11 cellular contexts compared by ENCODE assay signal in the genomic region with DNA sequence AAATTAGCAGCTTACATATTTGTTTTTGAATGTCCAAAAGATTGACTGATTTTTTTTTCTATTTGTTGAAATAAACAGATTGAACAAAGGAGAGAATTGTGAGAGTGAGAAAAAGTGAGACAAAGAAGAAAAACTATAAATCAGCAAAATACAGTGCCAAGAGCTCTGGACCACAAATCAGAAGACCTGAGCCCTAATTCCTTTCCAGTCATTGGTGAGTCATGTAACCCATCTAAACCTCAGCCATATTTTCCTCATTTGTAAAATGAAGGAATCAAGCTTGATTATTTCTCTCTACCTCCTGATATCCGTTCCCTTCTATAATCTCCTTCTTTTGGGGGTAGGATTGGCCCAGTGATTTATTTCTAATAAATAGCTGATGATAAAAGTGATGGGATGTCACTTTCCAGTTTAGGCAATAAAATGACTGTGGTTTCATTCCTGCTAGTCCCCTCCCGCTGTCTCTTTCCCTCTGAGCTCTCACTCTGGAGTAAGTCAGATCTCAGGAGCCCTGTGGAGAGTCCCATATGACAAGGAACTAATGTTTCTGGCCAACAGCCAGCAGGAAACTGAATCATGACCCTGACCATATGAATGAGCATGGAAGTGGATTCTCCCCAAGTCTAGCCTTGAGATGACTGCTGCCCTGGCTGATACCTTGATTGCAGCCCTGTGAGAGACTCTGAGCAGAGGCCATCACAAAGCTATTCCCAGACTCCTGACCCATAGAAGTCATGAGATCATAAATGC.
DNase-seq lines count a peak whose midpoint lies in the region; ATAC-seq, FAIRE-seq and TF ChIP-seq lines count a peak whose summit lies in the region.
"Had no signal": no experiment of that assay in that cellular context is flagged by ENCODE, and none has a peak within 500 bp of the region (broad histone marks: within the 10 kb centered on the region; RNA-seq: fewer than 3 reads in every experiment).

No MANE protein-coding gene starts in this region.

- H2AFZ ChIP-seq in endothelial cell of umbilical vein (ENCODE audit: low read depth, low read length) (no peak overlapping the region), smooth muscle cell (ENCODE audit: low read depth) (no peak overlapping the region)

- H3K36me3 ChIP-seq in endothelial cell of umbilical vein (ENCODE audit: control insufficient read depth in 2 of 2, extremely low read depth in 1 of 2, insufficient read depth in 2 of 2, low read length in 2 of 2), result no peaks in the 10 kb centered on the region
- H3K36me3 ChIP-seq in smooth muscle cell (ENCODE audit: low read depth), result no peaks in the 10 kb centered on the region
- H3K36me3 ChIP-seq in pancreas, result no peaks in the 10 kb centered on the region
- H3K36me3 ChIP-seq: sigmoid colon had no signal

- no peaks in the 10 kb centered on the region for H3K36me3 Mint-ChIP-seq in chondrocyte (ENCODE audit: low read depth)

- no peak overlapping the region for H3K27ac Mint-ChIP-seq in chondrocyte (ENCODE audit: unreplicated experiment)
- H3K27ac Mint-ChIP-seq: activated T-helper 2 cell treated with anti-CD3 and anti-CD28 coated beads, Interferon-gamma antibody, Interleukin-2, Interleukin-4, amounts not matched to agents 10 μg/mL and 5 μg/mL and 100 μg/mL, durations not matched to agents 14 hours and 24 hours and 36 hours had no signal

- H3K9me1 ChIP-seq in endothelial cell of umbilical vein (replicated peaks; ENCODE audit: control insufficient read depth, extremely low read depth, insufficient read depth, low read length), result no peaks in the 10 kb centered on the region

- no peak overlapping the region for H3K4me3 Mint-ChIP-seq in chondrocyte (ENCODE audit: unreplicated experiment)
- H3K4me3 Mint-ChIP-seq: central memory CD8-positive, alpha-beta T cell had no signal

- H3K79me2 ChIP-seq in endothelial cell of umbilical vein (ENCODE audit: control insufficient read depth, insufficient read depth, low read length) (no peaks in the 10 kb centered on the region), smooth muscle cell (ENCODE audit: low read depth) (no peaks in the 10 kb centered on the region)

- H4K20me1 ChIP-seq in endothelial cell of umbilical vein (replicated peaks; ENCODE audit: control insufficient read depth, extremely low read depth, insufficient read depth, low read length) (no peaks in the 10 kb centered on the region), smooth muscle cell (ENCODE audit: low read depth) (no peaks in the 10 kb centered on the region)

- ATAC-seq in GM21529 (IDR thresholded peaks at IDR 0.05; ENCODE audit: unreplicated experiment) (no peak), pancreas (no peak)

- 68% methylated on average over 2 of the region's 2 CpGs for WGBS in smooth muscle cell (ENCODE audit: low lambda C conversion rate)
- WGBS in pancreas, 2 donors, result 55 to 67% methylated on average over 2 of the region's 2 CpGs

- no peak overlapping the region for H3K27ac ChIP-seq in endothelial cell of umbilical vein (ENCODE audit: insufficient read depth, low read depth, low read length)
- H3K27ac ChIP-seq in smooth muscle cell (ENCODE audit: low read depth), result peak overlapping the region; percentile 76
- no peak overlapping the region for H3K27ac ChIP-seq in pancreas
- H3K27ac ChIP-seq: sigmoid colon had no signal

- H3K27me3 Mint-ChIP-seq in chondrocyte (ENCODE audit: low read depth), result no peaks in the 10 kb centered on the region
- H3K27me3 Mint-ChIP-seq: central memory CD8-positive, alpha-beta T cell had no signal

- dilution Hi-C loops in endothelial cell of umbilical vein (cut with MboI; ENCODE audit: extremely low pct_ligation_motif_present, low sequenced_read_pairs), result no loop called here

- H3K4me3 ChIP-seq in endothelial cell of umbilical vein (replicated peaks in 1 of 3; ENCODE audit: insufficient read depth in 1 of 3, low read depth in 1 of 3, low read length in 3 of 3), result no peak overlapping the region
- H3K4me3 ChIP-seq in smooth muscle cell, result no peak overlapping the region
- no peak overlapping the region for H3K4me3 ChIP-seq in pancreas
- H3K4me3 ChIP-seq: sigmoid colon had no signal

- H3K9me3 Mint-ChIP-seq in chondrocyte (ENCODE audit: low read depth), result peaks cover 3% of the 10 kb centered on the region

- FAIRE-seq in endothelial cell of umbilical vein (lab: Jason Lieb, UNC) (no peak), pancreas (lab: Jason Lieb, UNC) (no peak)

- no peak for TF ChIP-seq POLR2A in endothelial cell of umbilical vein (IDR thresholded peaks at IDR 0.05; ENCODE audit: low read depth, low read length)

- no TSS peak for BruUV-seq in endothelial cell of umbilical vein (replicated peaks; lab: Mats Ljungman, UMichigan)

- H3K4me1 ChIP-seq in endothelial cell of umbilical vein (ENCODE audit: control insufficient read depth, extremely low read depth, insufficient read depth, low read length), result no peaks in the 10 kb centered on the region
- H3K4me1 ChIP-seq in smooth muscle cell (ENCODE audit: low read depth), result no peaks in the 10 kb centered on the region
- no peaks in the 10 kb centered on the region for H3K4me1 ChIP-seq in pancreas
- H3K4me1 ChIP-seq: sigmoid colon had no signal

- CTCF ChIA-PET in endothelial cell of umbilical vein (lab: Charles Lee), result interaction anchor here (0.8 to 1.3 kb wide), 4 partner anchors 8 to 14 kb away, joined by 3 to 4 read pairs (median 3); no protein-coding TSS in a partner anchor

- H3F3A ChIP-seq in smooth muscle cell (ENCODE audit: low read depth), result no peaks in the 10 kb centered on the region

- intact Hi-C loops in endothelial cell of umbilical vein (cut with micrococcal nuclease), result no loop called here
- intact Hi-C loops in pancreas (cut with DNase I), result no loop called here

- POLR2A ChIA-PET in endothelial cell of umbilical vein (lab: Charles Lee), result no interaction called here

- DNase-seq in HCEC 1CT (peak; percentile 73), RPMI7951 (ENCODE audit: low read depth) (peak; percentile 9), endothelial cell of umbilical vein (ENCODE audit: low read depth, low spot score) (peak; percentile 9), smooth muscle cell (lab: John Stamatoyannopoulos, UW; ENCODE audit: unreplicated experiment) (no peak), chondrocyte (ENCODE audit: low spot score) (no peak), pancreas (no peak)
- DNase-seq: NCI-H1092 treated with DMSO at 0.1 percent for 48 hours, sigmoid colon had no signal

- no peak for TF ChIP-seq CTCF in endothelial cell of umbilical vein (IDR thresholded peaks at IDR 0.05; ENCODE audit: extremely low read depth in 1 of 2, insufficient read depth in 1 of 2, low read depth in 1 of 2, low read length in 2 of 2)
- no peak for TF ChIP-seq CTCF in smooth muscle cell (IDR thresholded peaks at IDR 0.05; ENCODE audit: borderline replicate concordance, insufficient read depth, poor library complexity, severe bottlenecking)
- TF ChIP-seq CTCF in chondrocyte (IDR thresholded peaks at IDR 0.05), result no peak
- TF ChIP-seq CTCF in pancreas (IDR thresholded peaks at IDR 0.05), result no peak

- H3K27me3 ChIP-seq in endothelial cell of umbilical vein (ENCODE audit: control insufficient read depth in 2 of 2, insufficient read depth in 2 of 2, low read length in 2 of 2) (no peaks in the 10 kb centered on the region), smooth muscle cell (ENCODE audit: low read depth) (no peaks in the 10 kb centered on the region), pancreas (no peaks in the 10 kb centered on the region)
- H3K27me3 ChIP-seq: sigmoid colon had no signal

- H3K9me3 ChIP-seq in endothelial cell of umbilical vein (replicated peaks; ENCODE audit: control insufficient read depth, insufficient read depth, low read length) (no peaks in the 10 kb centered on the region), smooth muscle cell (replicated peaks; ENCODE audit: low read depth) (no peaks in the 10 kb centered on the region), pancreas (no peaks in the 10 kb centered on the region)
- H3K9me3 ChIP-seq: sigmoid colon had no signal

- H3K4me1 Mint-ChIP-seq in chondrocyte (ENCODE audit: low read depth), result peaks cover 2% of the 10 kb centered on the region
- H3K4me1 Mint-ChIP-seq: central memory CD8-positive, alpha-beta T cell had no signal

- H3K9ac ChIP-seq in endothelial cell of umbilical vein (replicated peaks; ENCODE audit: extremely low read depth, insufficient read depth, low read length) (no peak overlapping the region), smooth muscle cell (ENCODE audit: low read depth) (no peak overlapping the region)

- H3K4me2 ChIP-seq in endothelial cell of umbilical vein (ENCODE audit: insufficient read depth, low read length) (no peak overlapping the region), smooth muscle cell (peak overlapping the region; percentile 27)

TF ChIP-seq in endothelial cell of umbilical vein, 7 proteins besides CTCF, POLR2A, EP300 and RAD21:
- TF ChIP-seq FOS (IDR thresholded peaks at IDR 0.05; ENCODE audit: borderline replicate concordance, insufficient read depth, low read length), result no peak
- TF ChIP-seq MYC (IDR thresholded peaks at IDR 0.05; ENCODE audit: low read depth, low read length), result no peak
- no peak for TF ChIP-seq POLR2AphosphoS5 (IDR thresholded peaks at IDR 0.05; ENCODE audit: insufficient read depth, low read depth, low read length)
- TF ChIP-seq JUN (IDR thresholded peaks at IDR 0.05; ENCODE audit: borderline replicate concordance, insufficient read depth, insufficient read length, low read depth), result no peak
- TF ChIP-seq, protein P1, sequence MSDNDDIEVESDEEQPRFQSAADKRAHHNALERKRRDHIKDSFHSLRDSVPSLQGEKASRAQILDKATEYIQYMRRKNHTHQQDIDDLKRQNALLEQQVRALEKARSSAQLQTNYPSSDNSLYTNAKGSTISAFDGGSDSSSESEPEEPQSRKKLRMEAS (IDR thresholded peaks at IDR 0.05; ENCODE audit: insufficient read depth, insufficient read length), result no peak

Comparison
In these comparisons a context has a peak if more than half of its experiments do, and no peak if none do; other contexts are left out.
1. DNase-seq: peak in HCEC 1CT (single experiment), RPMI7951 (single experiment) and endothelial cell of umbilical vein (single experiment); none in smooth muscle cell (single experiment), chondrocyte (single experiment) and pancreas (0 of 6).